11 cellular contexts compared by ENCODE assay signal in the genomic region with DNA sequence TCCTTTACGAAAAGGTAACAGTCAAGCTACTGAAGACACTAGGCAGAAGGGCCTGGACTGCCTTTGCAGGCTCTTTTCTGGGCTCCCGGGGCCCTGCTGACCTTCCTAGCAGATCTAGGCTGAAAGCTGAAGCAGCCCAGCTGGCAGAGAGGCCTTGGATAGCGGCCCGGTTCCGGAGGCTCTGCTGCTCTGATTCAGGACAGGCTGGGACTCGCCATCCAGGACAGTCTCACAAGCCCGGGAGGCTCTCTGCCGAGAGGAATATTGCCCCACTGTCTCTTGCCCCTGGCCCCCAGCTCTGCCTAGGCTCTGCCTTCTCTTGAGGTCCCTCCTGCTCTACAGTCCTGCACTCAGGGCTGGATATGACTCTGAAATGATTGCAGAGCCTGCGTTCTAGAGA.
DNase-seq lines count a peak whose midpoint lies in the region; ATAC-seq, FAIRE-seq and TF ChIP-seq lines count a peak whose summit lies in the region.
"Had no signal": no experiment of that assay in that cellular context is flagged by ENCODE, and none has a peak within 500 bp of the region (broad histone marks: within the 10 kb centered on the region; RNA-seq: fewer than 3 reads in every experiment).

No MANE protein-coding gene starts in this region.

- no peak overlapping the region for H3K23ac ChIP-seq in mesenchymal stem cell (ENCODE audit: low read length in 2 of 2)

- intact Hi-C loops in testis (cut with DNase I; ENCODE audit: low total_unique reads): loop anchor here (10.0 kb wide), 1 partner anchor 69 kb away; a partner anchor contains a TSS

- H3K4me2 ChIP-seq in mesenchymal stem cell (ENCODE audit: low read length, poor library complexity, severe bottlenecking): no peak overlapping the region

- H3K18ac ChIP-seq in mesenchymal stem cell (ENCODE audit: low read depth in 1 of 2, low read length in 2 of 2): no peak overlapping the region

- DNase-seq in RWPE2 (ENCODE audit: low spot score) (no peak), frontal cortex (ENCODE audit: low spot score in 2 of 2) (peak; percentile 61 to 72), mesenchymal stem cell (no peak), testis (peak; percentile 83), D341Med (ENCODE audit: low spot score) (no peak), MV-4-11 (lab: John Stamatoyannopoulos, UW) (no peak), NCI-H2029 treated with DMSO at 0.1 percent for 48 hours (lab: John Stamatoyannopoulos, UW) (no peak), mesothelial cell of epicardium (ENCODE audit: low spot score in 2 of 2, unreplicated experiment in 2 of 2) (no peak)

- H3K4ac ChIP-seq in mesenchymal stem cell (ENCODE audit: low read depth in 1 of 2, low read length in 2 of 2): no peak overlapping the region

- H3K4me1 Mint-ChIP-seq in mesothelial cell of epicardium: no peaks in the 10 kb centered on the region
- H3K4me1 Mint-ChIP-seq: T-helper 17 cell had no signal

- no peak overlapping the region for H3K27ac ChIP-seq in RWPE2 (ENCODE audit: poor library complexity, severe bottlenecking)
- H3K27ac ChIP-seq in mesenchymal stem cell (ENCODE audit: low read length, poor library complexity, severe bottlenecking): no peak overlapping the region
- peak overlapping the region; percentile 4 to 61 for H3K27ac ChIP-seq in testis
- H3K27ac ChIP-seq: C4-2B had no signal

- H3K4me1 ChIP-seq in RWPE2 (ENCODE audit: insufficient read depth, poor library complexity, severe bottlenecking): peaks cover 8% of the 10 kb centered on the region
- no peaks in the 10 kb centered on the region for H3K4me1 ChIP-seq in mesenchymal stem cell (ENCODE audit: control insufficient read depth, insufficient read depth, low read depth, low read length)
- peaks cover 32% of the 10 kb centered on the region for H3K4me1 ChIP-seq in testis

- H2BK5ac ChIP-seq in mesenchymal stem cell (ENCODE audit: low read depth, low read length, poor library complexity, severe bottlenecking): no peak overlapping the region

- no peaks in the 10 kb centered on the region for H3K9me3 ChIP-seq in RWPE2 (ENCODE audit: severe bottlenecking)
- no peaks in the 10 kb centered on the region for H3K9me3 ChIP-seq in mesenchymal stem cell (ENCODE audit: control insufficient read depth, low read length)
- H3K9me3 ChIP-seq in testis: no peaks in the 10 kb centered on the region

- no peaks in the 10 kb centered on the region for H3K36me3 ChIP-seq in RWPE2 (ENCODE audit: low read depth)
- no peaks in the 10 kb centered on the region for H3K36me3 ChIP-seq in mesenchymal stem cell (ENCODE audit: control insufficient read depth in 1 of 2, insufficient read depth in 2 of 2, low read depth in 1 of 2, low read length in 2 of 2)
- H3K36me3 ChIP-seq in testis (ENCODE audit: low read depth, missing control alignments): no peaks in the 10 kb centered on the region

- no peak for TF ChIP-seq POLR2A in testis (IDR thresholded peaks at IDR 0.05)

- no peak overlapping the region for H3K14ac ChIP-seq in mesenchymal stem cell (ENCODE audit: low read length in 2 of 2)

- peaks cover 49% of the 10 kb centered on the region for H3K27me3 Mint-ChIP-seq in mesothelial cell of epicardium (ENCODE audit: low read depth)

- WGBS in mesenchymal stem cell: 87% methylated on average over 9 of the region's 9 CpGs
- 51 to 58% methylated on average over 8 to 9 of the region's 9 CpGs for WGBS in testis, 2 donors

- H2AFZ ChIP-seq in mesenchymal stem cell (ENCODE audit: low read depth, low read length): no peak overlapping the region

- no peak overlapping the region for H2BK120ac ChIP-seq in mesenchymal stem cell (ENCODE audit: low read depth, low read length)

- no peak overlapping the region for H4K8ac ChIP-seq in mesenchymal stem cell (ENCODE audit: low read length)

- TF ChIP-seq CTCF in RWPE2 (IDR thresholded peaks at IDR 0.05; ENCODE audit: poor library complexity, severe bottlenecking): no peak
- TF ChIP-seq CTCF in testis (IDR thresholded peaks at IDR 0.05): no peak
- TF ChIP-seq CTCF in mesothelial cell of epicardium (IDR thresholded peaks at IDR 0.05; ENCODE audit: unreplicated experiment): no peak

- no peak overlapping the region for H4K91ac ChIP-seq in mesenchymal stem cell (ENCODE audit: low read length)

- H3K27me3 ChIP-seq in RWPE2 (ENCODE audit: insufficient read depth, poor library complexity, severe bottlenecking) (no peaks in the 10 kb centered on the region), mesenchymal stem cell (ENCODE audit: control insufficient read depth in 1 of 2, insufficient read depth in 1 of 2, low read length in 2 of 2) (peaks cover 6 to 88% of the 10 kb centered on the region in 2 experiments), testis (no peaks in the 10 kb centered on the region)

- no peak overlapping the region for H2BK12ac ChIP-seq in mesenchymal stem cell (ENCODE audit: low read length in 2 of 2)

- no peak for FAIRE-seq in frontal cortex (lab: Jason Lieb, UNC)

- no peaks in the 10 kb centered on the region for H3K79me1 ChIP-seq in mesenchymal stem cell (replicated peaks; ENCODE audit: low read length, poor library complexity, severe bottlenecking)

- H3K4me3 ChIP-seq in RWPE2 (ENCODE audit: severe bottlenecking) (no peak overlapping the region), mesenchymal stem cell (ENCODE audit: insufficient read depth in 1 of 2, low read depth in 1 of 2, low read length in 2 of 2) (no peak overlapping the region), testis (no peak overlapping the region)

- H3K36me3 Mint-ChIP-seq in mesothelial cell of epicardium: no peaks in the 10 kb centered on the region

- no peak overlapping the region for H3K27ac Mint-ChIP-seq in mesothelial cell of epicardium
- H3K27ac Mint-ChIP-seq: H9, T-helper 17 cell had no signal

- ATAC-seq in RWPE2 (ENCODE audit: low read depth): peak; percentile 40

- no peak overlapping the region for H2AK5ac ChIP-seq in mesenchymal stem cell (ENCODE audit: low read length, severe bottlenecking)

- no peaks in the 10 kb centered on the region for H3K9me3 Mint-ChIP-seq in mesothelial cell of epicardium
- H3K9me3 Mint-ChIP-seq: H9 had no signal

- H3K4me3 Mint-ChIP-seq in mesothelial cell of epicardium: no peak overlapping the region
- H3K4me3 Mint-ChIP-seq: H9, T-helper 17 cell had no signal

- H2BK15ac ChIP-seq in mesenchymal stem cell (ENCODE audit: low read depth, poor library complexity, severe bottlenecking): no peak overlapping the region

- H3K9ac ChIP-seq in mesenchymal stem cell (ENCODE audit: low read length): peak overlapping the region; percentile 69

Comparison
In these comparisons a context has a peak if more than half of its experiments do, and no peak if none do; other contexts are left out.
1. DNase-seq: peak in frontal cortex (2 of 2) and testis (single experiment); none in RWPE2 (single experiment), mesenchymal stem cell (single experiment), D341Med (single experiment), MV-4-11 (single experiment), NCI-H2029 treated with DMSO at 0.1 percent for 48 hours (single experiment) and mesothelial cell of epicardium (0 of 2).
2. H3K27ac ChIP-seq: peak in testis (2 of 2); none in RWPE2 (single experiment) and mesenchymal stem cell (single experiment).